Comparison of ENCODE assay signal across 15 cellular contexts in genomic region chr4:60744767-60745166, GRCh38.
DNase-seq lines count a peak whose midpoint lies in the region; ATAC-seq and TF ChIP-seq lines count a peak whose summit lies in the region.
"Had no signal": no experiment of that assay in that cellular context is flagged by ENCODE, and none has a peak within 500 bp of the region (broad histone marks: within the 10 kb centered on the region; RNA-seq: fewer than 3 reads in every experiment).

No MANE protein-coding gene starts in this region.

- H3K27me3 ChIP-seq in ACC112 (ENCODE audit: insufficient read depth, low read length): no peaks in the 10 kb centered on the region
- H3K27me3 ChIP-seq: left lung, tibial nerve had no signal

- DNase-seq in GM03348 (ENCODE audit: low spot score): peak; percentile 13
- no peak for DNase-seq in fibroblast of pulmonary artery (ENCODE audit: low read depth)
- DNase-seq in Ammon's horn (ENCODE audit: low spot score): no peak
- DNase-seq in superior temporal gyrus (ENCODE audit: extremely low spot score): no peak
- DNase-seq: activated CD4-positive, alpha-beta T cell treated with anti-CD3 and anti-CD28 coated beads, Interleukin-2, amount 50 U/mL, for 1 hour; amygdala; left lung; NCI-H1694; NCI-H2227 treated with DMSO at 0.1 percent for 48 hours had no signal

- H3K79me2 ChIP-seq in ACC112 (ENCODE audit: control insufficient read depth, insufficient read depth, low read length, unreplicated experiment): no peaks in the 10 kb centered on the region

- H3K27ac ChIP-seq in ACC112 (ENCODE audit: low read depth, low read length): no peak overlapping the region
- H3K27ac ChIP-seq: left lung, tibial nerve had no signal

- H3K4me3 ChIP-seq in ACC112 (ENCODE audit: low read depth, low read length) (no peak overlapping the region), fibroblast of pulmonary artery (replicated peaks; ENCODE audit: low read depth, low read length) (no peak overlapping the region)
- H3K4me3 ChIP-seq: left lung, tibial nerve had no signal

- ATAC-seq in SK-N-SH treated with all-trans-retinoic acid at 6 μM for 48 hours: peak; percentile 51; the same call in 1 of the 3 replicates
- no peak for ATAC-seq in GM19397 (IDR thresholded peaks at IDR 0.05; ENCODE audit: unreplicated experiment)
- no peak for ATAC-seq in GM21390 (IDR thresholded peaks at IDR 0.05; ENCODE audit: unreplicated experiment)
- ATAC-seq: left lung; stimulated activated memory B cell treated with anti-CD40 and anti-IgM and Interleukin-4, amounts not matched to agents 10 μg/mL and 1 μg/mL and 100 μg/mL, for 72 hours had no signal

- peak overlapping the region; percentile 9 for H2AFZ ChIP-seq in ACC112 (ENCODE audit: low read length, unreplicated experiment)

- H3K36me3 ChIP-seq in ACC112 (ENCODE audit: insufficient read depth, low read length): no peaks in the 10 kb centered on the region
- H3K36me3 ChIP-seq: left lung, tibial nerve had no signal

- TF ChIP-seq CTCF in fibroblast of pulmonary artery (IDR thresholded peaks at IDR 0.05; ENCODE audit: low read length, missing control alignments): peak; percentile 6

- no peaks in the 10 kb centered on the region for H3K4me1 ChIP-seq in ACC112 (ENCODE audit: control insufficient read depth, insufficient read depth, low read length, unreplicated experiment)
- H3K4me1 ChIP-seq: left lung, tibial nerve had no signal

TF ChIP-seq in SK-N-SH treated with all-trans-retinoic acid at 6 μM for 48 hours, 23 proteins besides CTCF, POLR2A, EP300 and RAD21:
- TF ChIP-seq TSHZ2 (CRISPR knock-in tag; IDR thresholded peaks at IDR 0.05) (no peak), TCF4 (CRISPR knock-in tag; IDR thresholded peaks at IDR 0.05; ENCODE audit: borderline replicate concordance) (no peak), CREB5 (CRISPR knock-in tag; IDR thresholded peaks at IDR 0.05; ENCODE audit: low read depth) (no peak), PATZ1 (CRISPR knock-in tag; IDR thresholded peaks at IDR 0.05; ENCODE audit: borderline replicate concordance) (no peak), CSDC2 (CRISPR knock-in tag; IDR thresholded peaks at IDR 0.05) (no peak)
